1 cellular context compared by ENCODE assay signal in the genomic region with DNA sequence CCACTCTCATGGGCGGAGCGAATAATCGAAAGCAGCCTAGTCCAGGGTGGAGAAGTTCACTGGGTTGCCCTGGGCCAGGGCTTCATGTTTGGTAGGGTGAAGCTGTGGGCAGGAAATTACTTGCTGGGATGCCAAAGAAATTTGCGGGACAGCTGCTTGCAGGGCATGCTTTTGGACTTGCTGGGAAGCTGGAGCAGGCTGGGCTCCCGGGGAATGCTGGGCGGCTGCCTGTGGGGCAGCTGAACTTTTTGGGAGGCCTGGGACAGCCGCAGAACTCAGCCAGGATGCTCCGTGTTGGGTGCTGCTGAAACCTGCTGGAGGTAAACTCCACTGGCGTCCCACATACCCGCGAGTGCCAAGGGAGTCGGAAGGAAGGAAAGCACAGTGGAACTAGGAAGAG.
TF ChIP-seq lines count a peak whose summit lies in the region.

No MANE protein-coding gene starts in this region.

TF ChIP-seq in GM23338, 12 proteins besides CTCF, POLR2A, EP300 and RAD21 (continued from another document):
- TF ChIP-seq, protein P1, sequence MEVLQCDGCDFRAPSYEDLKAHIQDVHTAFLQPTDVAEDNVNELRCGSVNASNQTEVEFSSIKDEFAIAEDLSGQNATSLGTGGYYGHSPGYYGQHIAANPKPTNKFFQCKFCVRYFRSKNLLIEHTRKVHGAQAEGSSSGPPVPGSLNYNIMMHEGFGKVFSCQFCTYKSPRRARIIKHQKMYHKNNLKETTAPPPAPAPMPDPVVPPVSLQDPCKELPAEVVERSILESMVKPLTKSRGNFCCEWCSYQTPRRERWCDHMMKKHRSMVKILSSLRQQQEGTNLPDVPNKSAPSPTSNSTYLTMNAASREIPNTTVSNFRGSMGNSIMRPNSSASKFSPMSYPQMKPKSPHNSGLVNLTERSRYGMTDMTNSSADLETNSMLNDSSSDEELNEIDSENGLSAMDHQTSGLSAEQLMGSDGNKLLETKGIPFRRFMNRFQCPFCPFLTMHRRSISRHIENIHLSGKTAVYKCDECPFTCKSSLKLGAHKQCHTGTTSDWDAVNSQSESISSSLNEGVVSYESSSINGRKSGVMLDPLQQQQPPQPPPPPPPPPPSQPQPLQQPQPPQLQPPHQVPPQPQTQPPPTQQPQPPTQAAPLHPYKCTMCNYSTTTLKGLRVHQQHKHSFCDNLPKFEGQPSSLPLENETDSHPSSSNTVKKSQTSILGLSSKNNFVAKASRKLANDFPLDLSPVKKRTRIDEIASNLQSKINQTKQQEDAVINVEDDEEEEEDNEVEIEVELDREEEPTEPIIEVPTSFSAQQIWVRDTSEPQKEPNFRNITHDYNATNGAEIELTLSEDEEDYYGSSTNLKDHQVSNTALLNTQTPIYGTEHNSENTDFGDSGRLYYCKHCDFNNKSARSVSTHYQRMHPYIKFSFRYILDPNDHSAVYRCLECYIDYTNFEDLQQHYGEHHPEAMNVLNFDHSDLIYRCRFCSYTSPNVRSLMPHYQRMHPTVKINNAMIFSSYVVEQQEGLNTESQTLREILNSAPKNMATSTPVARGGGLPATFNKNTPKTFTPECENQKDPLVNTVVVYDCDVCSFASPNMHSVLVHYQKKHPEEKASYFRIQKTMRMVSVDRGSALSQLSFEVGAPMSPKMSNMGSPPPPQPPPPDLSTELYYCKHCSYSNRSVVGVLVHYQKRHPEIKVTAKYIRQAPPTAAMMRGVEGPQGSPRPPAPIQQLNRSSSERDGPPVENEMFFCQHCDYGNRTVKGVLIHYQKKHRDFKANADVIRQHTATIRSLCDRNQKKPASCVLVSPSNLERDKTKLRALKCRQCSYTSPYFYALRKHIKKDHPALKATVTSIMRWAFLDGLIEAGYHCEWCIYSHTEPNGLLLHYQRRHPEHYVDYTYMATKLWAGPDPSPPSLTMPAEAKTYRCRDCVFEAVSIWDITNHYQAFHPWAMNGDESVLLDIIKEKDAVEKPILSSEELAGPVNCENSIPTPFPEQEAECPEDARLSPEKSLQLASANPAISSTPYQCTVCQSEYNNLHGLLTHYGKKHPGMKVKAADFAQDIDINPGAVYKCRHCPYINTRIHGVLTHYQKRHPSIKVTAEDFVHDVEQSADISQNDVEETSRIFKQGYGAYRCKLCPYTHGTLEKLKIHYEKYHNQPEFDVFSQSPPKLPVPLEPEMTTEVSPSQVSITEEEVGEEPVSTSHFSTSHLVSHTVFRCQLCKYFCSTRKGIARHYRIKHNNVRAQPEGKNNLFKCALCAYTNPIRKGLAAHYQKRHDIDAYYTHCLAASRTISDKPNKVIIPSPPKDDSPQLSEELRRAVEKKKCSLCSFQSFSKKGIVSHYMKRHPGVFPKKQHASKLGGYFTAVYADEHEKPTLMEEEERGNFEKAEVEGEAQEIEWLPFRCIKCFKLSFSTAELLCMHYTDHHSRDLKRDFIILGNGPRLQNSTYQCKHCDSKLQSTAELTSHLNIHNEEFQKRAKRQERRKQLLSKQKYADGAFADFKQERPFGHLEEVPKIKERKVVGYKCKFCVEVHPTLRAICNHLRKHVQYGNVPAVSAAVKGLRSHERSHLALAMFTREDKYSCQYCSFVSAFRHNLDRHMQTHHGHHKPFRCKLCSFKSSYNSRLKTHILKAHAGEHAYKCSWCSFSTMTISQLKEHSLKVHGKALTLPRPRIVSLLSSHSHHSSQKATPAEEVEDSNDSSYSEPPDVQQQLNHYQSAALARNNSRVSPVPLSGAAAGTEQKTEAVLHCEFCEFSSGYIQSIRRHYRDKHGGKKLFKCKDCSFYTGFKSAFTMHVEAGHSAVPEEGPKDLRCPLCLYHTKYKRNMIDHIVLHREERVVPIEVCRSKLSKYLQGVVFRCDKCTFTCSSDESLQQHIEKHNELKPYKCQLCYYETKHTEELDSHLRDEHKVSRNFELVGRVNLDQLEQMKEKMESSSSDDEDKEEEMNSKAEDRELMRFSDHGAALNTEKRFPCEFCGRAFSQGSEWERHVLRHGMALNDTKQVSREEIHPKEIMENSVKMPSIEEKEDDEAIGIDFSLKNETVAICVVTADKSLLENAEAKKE (CRISPR knock-in tag; IDR thresholded peaks at IDR 0.05) = no peak
- TF ChIP-seq POLR2AphosphoS5 (IDR thresholded peaks at IDR 0.05; ENCODE audit: low read depth) (no peak), STAT1 (IDR thresholded peaks at IDR 0.05; ENCODE audit: unreplicated experiment) (no peak)
